ENCODE assay signal across 15 cellular contexts in genomic region chr7:47505317-47506007, GRCh38.
DNase-seq lines count a peak whose midpoint lies in the region; ATAC-seq, FAIRE-seq and TF ChIP-seq lines count a peak whose summit lies in the region.
"Had no signal": no experiment of that assay in that cellular context is flagged by ENCODE, and none has a peak within 500 bp of the region (broad histone marks: within the 10 kb centered on the region; RNA-seq: fewer than 3 reads in every experiment).

No MANE protein-coding gene starts in this region.

- DNase-seq in HTR-8/SVneo (ENCODE audit: insufficient read length, low spot score) (no peak), WTC11 (ENCODE audit: low spot score) (no peak), mesothelial cell of epicardium (ENCODE audit: low spot score in 2 of 2, unreplicated experiment in 2 of 2) (no peak), amniotic stem cell (lab: John Stamatoyannopoulos, UW) (no peak), dedifferentiated amniotic fluid mesenchymal stem cell (ENCODE audit: extremely low spot score) (no peak)
- DNase-seq: CD4-positive, alpha-beta memory T cell; GOT3; NCI-H1417 treated with DMSO at 0.1 percent for 48 hours; NCI-H2029; NCI-H2171 treated with DMSO at 0.1 percent for 48 hours; NCI-H510A treated with DMSO at 0.1 percent for 48 hours; SHP77 had no signal

- POLR2A ChIA-PET in WTC11 (lab: Charles Lee) = no interaction called here

- H3K27me3 Mint-ChIP-seq in WTC11 (ENCODE audit: low read depth) (no peaks in the 10 kb centered on the region), mesothelial cell of epicardium (ENCODE audit: low read depth) (no peaks in the 10 kb centered on the region)
- no peaks in the 10 kb centered on the region for H3K27me3 Mint-ChIP-seq in stimulated activated memory B cell treated with anti-CD40 and anti-IgM and Interleukin-4, amounts not matched to agents 10 μg/mL and 1 μg/mL and 100 μg/mL, for 72 hours
- H3K27me3 Mint-ChIP-seq: CD4-positive, alpha-beta memory T cell had no signal

- peaks cover 6% of the 10 kb centered on the region for H3K36me3 Mint-ChIP-seq in WTC11
- peaks cover 32% of the 10 kb centered on the region for H3K36me3 Mint-ChIP-seq in mesothelial cell of epicardium
- peaks cover 13% of the 10 kb centered on the region for H3K36me3 Mint-ChIP-seq in stimulated activated memory B cell treated with anti-CD40 and anti-IgM and Interleukin-4, amounts not matched to agents 10 μg/mL and 1 μg/mL and 100 μg/mL, for 72 hours
- H3K36me3 Mint-ChIP-seq: CD4-positive, alpha-beta memory T cell had no signal

- ATAC-seq in WTC11 = no peak
- ATAC-seq in stimulated activated memory B cell treated with anti-CD40 and anti-IgM and Interleukin-4, amounts not matched to agents 10 μg/mL and 1 μg/mL and 100 μg/mL, for 72 hours = no peak
- no peak for ATAC-seq in HG03095 (IDR thresholded peaks at IDR 0.05; ENCODE audit: unreplicated experiment)

- no peaks in the 10 kb centered on the region for H3K9me3 Mint-ChIP-seq in WTC11
- H3K9me3 Mint-ChIP-seq in mesothelial cell of epicardium = no peaks in the 10 kb centered on the region
- H3K9me3 Mint-ChIP-seq in stimulated activated memory B cell treated with anti-CD40 and anti-IgM and Interleukin-4, amounts not matched to agents 10 μg/mL and 1 μg/mL and 100 μg/mL, for 72 hours = no peaks in the 10 kb centered on the region

- peaks cover 30% of the 10 kb centered on the region for H3K4me1 Mint-ChIP-seq in WTC11
- peaks cover 86% of the 10 kb centered on the region for H3K4me1 Mint-ChIP-seq in mesothelial cell of epicardium
- H3K4me1 Mint-ChIP-seq in stimulated activated memory B cell treated with anti-CD40 and anti-IgM and Interleukin-4, amounts not matched to agents 10 μg/mL and 1 μg/mL and 100 μg/mL, for 72 hours = peaks cover 25% of the 10 kb centered on the region
- H3K4me1 Mint-ChIP-seq: CD4-positive, alpha-beta memory T cell had no signal

- CTCF ChIA-PET in WTC11 (lab: Charles Lee) = no interaction called here

- no peak overlapping the region for H3K4me3 Mint-ChIP-seq in WTC11
- H3K4me3 Mint-ChIP-seq in mesothelial cell of epicardium = no peak overlapping the region
- H3K4me3 Mint-ChIP-seq in stimulated activated memory B cell treated with anti-CD40 and anti-IgM and Interleukin-4, amounts not matched to agents 10 μg/mL and 1 μg/mL and 100 μg/mL, for 72 hours = no peak overlapping the region
- H3K4me3 Mint-ChIP-seq: CD4-positive, alpha-beta memory T cell had no signal

- FAIRE-seq in HTR-8/SVneo (lab: Jason Lieb, UNC) = peak; percentile 77
- FAIRE-seq: RCC 7860 had no signal

- peak overlapping the region; percentile 89; the same call in 1 of the 2 replicates for H3K27ac Mint-ChIP-seq in WTC11
- H3K27ac Mint-ChIP-seq in mesothelial cell of epicardium = peak overlapping the region; percentile 87
- H3K27ac Mint-ChIP-seq in stimulated activated memory B cell treated with anti-CD40 and anti-IgM and Interleukin-4, amounts not matched to agents 10 μg/mL and 1 μg/mL and 100 μg/mL, for 72 hours = peak overlapping the region; percentile 31
- H3K27ac Mint-ChIP-seq: CD4-positive, alpha-beta memory T cell had no signal

- TF ChIP-seq CTCF in WTC11 (IDR thresholded peaks at IDR 0.05) (no peak), mesothelial cell of epicardium (IDR thresholded peaks at IDR 0.05; ENCODE audit: unreplicated experiment) (no peak)

TF ChIP-seq in WTC11, 78 proteins besides CTCF, POLR2A, EP300 and RAD21 (continues in another document):
- TF ChIP-seq NFYB (CRISPR knock-in tag; conservative IDR thresholded peaks at IDR 0.05; ENCODE audit: low read depth) = no peak
- no peak for TF ChIP-seq ARID4B (CRISPR knock-in tag; IDR thresholded peaks at IDR 0.05; ENCODE audit: borderline replicate concordance)
- no peak for TF ChIP-seq AR (CRISPR knock-in tag; IDR thresholded peaks at IDR 0.05)
- TF ChIP-seq ZNF425 (CRISPR knock-in tag; conservative IDR thresholded peaks at IDR 0.05) = no peak
- no peak for TF ChIP-seq CDX4 (CRISPR knock-in tag; IDR thresholded peaks at IDR 0.05; ENCODE audit: borderline replicate concordance)
- no peak for TF ChIP-seq ETV6 (CRISPR knock-in tag; IDR thresholded peaks at IDR 0.05)
- TF ChIP-seq ATF2 (CRISPR knock-in tag; IDR thresholded peaks at IDR 0.05; ENCODE audit: borderline replicate concordance, low read depth) = no peak
- no peak for TF ChIP-seq ATF1 (CRISPR knock-in tag; IDR thresholded peaks at IDR 0.05)

Comparison
In these comparisons a context has a peak if more than half of its experiments do, and no peak if none do; other contexts are left out.
1. H3K27ac Mint-ChIP-seq: peak in every context shown above with its lines; median percentile 89 in WTC11; 87 in mesothelial cell of epicardium; 31 in stimulated activated memory B cell treated with anti-CD40 and anti-IgM and Interleukin-4, amounts not matched to agents 10 μg/mL and 1 μg/mL and 100 μg/mL, for 72 hours.